In the genomic region with DNA sequence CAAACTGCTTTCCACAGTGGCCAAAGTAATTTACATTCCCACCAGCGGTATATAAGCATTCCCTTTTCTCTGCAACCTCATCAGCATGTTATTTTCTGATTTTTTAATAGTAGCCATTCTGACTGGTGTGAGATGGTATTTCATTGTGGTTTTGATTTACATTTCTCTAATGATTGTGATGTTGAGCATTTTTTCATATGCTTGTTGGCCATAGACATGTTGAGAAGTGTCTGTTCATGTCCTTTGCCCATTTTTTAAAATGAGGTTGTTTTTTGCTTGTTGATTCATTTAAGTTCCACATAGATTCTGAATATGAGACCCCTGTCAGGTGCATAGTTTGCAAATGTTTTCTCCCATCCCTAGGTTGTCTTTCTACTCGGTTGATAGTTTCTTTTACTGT, we compare ENCODE assay signal across 23 cellular contexts.
"Had no signal": no experiment of that assay in that cellular context is flagged by ENCODE, and none has a peak within 500 bp of the region (broad histone marks: within the 10 kb centered on the region; RNA-seq: fewer than 3 reads in every experiment).

No MANE protein-coding gene starts in this region.

- H3K27me3 ChIP-seq: dorsolateral prefrontal cortex, esophagus muscularis mucosa, gastrocnemius medialis, heart right ventricle, left lung had no signal

- H3K36me3 ChIP-seq: esophagus muscularis mucosa, gastrocnemius medialis, heart right ventricle, left lung, lower lobe of right lung had no signal

- H3K27me3 Mint-ChIP-seq: memory B cell; naive thymus-derived CD4-positive, alpha-beta T cell had no signal

- FAIRE-seq: colon, islet of Langerhans, keratinocyte had no signal

- H3K4me1 ChIP-seq: gastrocnemius medialis, left lung, lower lobe of right lung had no signal

- DNase-seq: dermis blood vessel endothelial cell; dorsolateral prefrontal cortex; effector CD4-positive, alpha-beta T cell; effector memory CD4-positive, alpha-beta T cell; foreskin melanocyte; gastrocnemius medialis; glutamatergic neuron; head of caudate nucleus; heart right ventricle; hippocampal formation; left cardiac atrium; left lung; left ventricle myocardium superior; lower lobe of right lung; mesendoderm; midbrain; naive thymus-derived CD4-positive, alpha-beta T cell had no signal

- H3K4me1 Mint-ChIP-seq: memory B cell; naive thymus-derived CD4-positive, alpha-beta T cell had no signal

- H3K4me3 Mint-ChIP-seq: memory B cell; naive thymus-derived CD4-positive, alpha-beta T cell had no signal

- H3K27ac Mint-ChIP-seq: memory B cell; naive thymus-derived CD4-positive, alpha-beta T cell had no signal

- ATAC-seq: gastrocnemius medialis; heart right ventricle; left cardiac atrium; left lung; left ventricle myocardium superior; lower lobe of right lung; naive thymus-derived CD4-positive, alpha-beta T cell had no signal

- H3K36me3 Mint-ChIP-seq: memory B cell; naive thymus-derived CD4-positive, alpha-beta T cell had no signal

- H3K4me3 ChIP-seq: coronary artery, dorsolateral prefrontal cortex, esophagus muscularis mucosa, gastrocnemius medialis, heart right ventricle, left lung, lower lobe of right lung had no signal

- H3K27ac ChIP-seq: coronary artery, dorsolateral prefrontal cortex, esophagus muscularis mucosa, gastrocnemius medialis, heart right ventricle, left lung, lower lobe of right lung had no signal
